20 cellular contexts compared by ENCODE assay signal in genomic region chr1:19185976-19186375, GRCh38.
"Had no signal": no experiment of that assay in that cellular context is flagged by ENCODE, and none has a peak within 500 bp of the region (broad histone marks: within the 10 kb centered on the region; RNA-seq: fewer than 3 reads in every experiment).

No MANE protein-coding gene starts in this region.

- H3K27me3 Mint-ChIP-seq: activated B cell treated with CpG ODN at 0.5 μM for 24 hours, brain, type B pancreatic cell had no signal

- H3K9me3 Mint-ChIP-seq: activated B cell treated with CpG ODN at 0.5 μM for 24 hours, brain, natural killer cell, type B pancreatic cell had no signal

- H3K4me1 ChIP-seq: foreskin keratinocyte, parathyroid adenoma, SJSA1 had no signal

- ATAC-seq: foreskin keratinocyte, left ventricle myocardium superior, natural killer cell had no signal

- DNase-seq: activated B cell treated with CpG ODN at 0.5 μM for 24 hours; activated CD4-positive, alpha-beta T cell treated with anti-CD3 and anti-CD28 coated beads, Interleukin-2, amount 50 U/mL, for 48 hours; central memory CD4-positive, alpha-beta T cell; effector CD4-positive, alpha-beta T cell; foreskin keratinocyte; glutamatergic neuron; hypothalamus; kidney glomerular epithelial cell; left ventricle myocardium superior; mesenchymal stem cell; natural killer cell; sigmoid colon; spleen; stimulated activated naive CD4-positive, alpha-beta T cell treated with Interleukin-2 at 50 U/mL for 16 hours had no signal

- H3K9me3 ChIP-seq: neutrophil, sigmoid colon, SJSA1, spleen had no signal

- H3K27ac ChIP-seq: coronary artery, foreskin keratinocyte, neutrophil, parathyroid adenoma, sigmoid colon, SJSA1, spleen had no signal

- H3K4me3 Mint-ChIP-seq: activated B cell treated with CpG ODN at 0.5 μM for 24 hours, brain, natural killer cell, type B pancreatic cell had no signal

- H3K27ac Mint-ChIP-seq: activated B cell treated with CpG ODN at 0.5 μM for 24 hours, brain, natural killer cell, type B pancreatic cell had no signal

- H3K4me3 ChIP-seq: coronary artery, sigmoid colon, SJSA1, spleen had no signal

- H3K4me1 Mint-ChIP-seq: activated B cell treated with CpG ODN at 0.5 μM for 24 hours, brain had no signal

- H3K9ac ChIP-seq: parathyroid adenoma had no signal
